Comparison of ENCODE assay signal across 1 cellular context in the genomic region with DNA sequence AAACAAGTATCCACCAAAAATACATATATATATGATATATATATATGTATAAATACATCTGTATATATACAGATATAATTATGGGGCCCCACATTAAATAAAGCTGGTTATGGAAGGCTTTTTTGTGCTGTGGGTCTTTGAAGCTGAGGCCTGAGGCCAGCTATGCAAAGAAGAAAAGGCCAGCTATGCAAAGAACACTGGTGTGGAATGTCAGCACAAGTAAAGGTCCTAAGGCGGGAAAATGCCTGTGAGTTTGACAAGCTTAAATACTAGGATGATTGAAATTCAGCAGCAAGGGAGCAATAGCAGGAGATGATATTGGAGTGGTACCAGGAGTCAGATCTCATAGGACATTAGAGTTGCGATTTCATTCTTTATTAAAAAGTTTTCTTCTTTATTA.
TF ChIP-seq lines count a peak whose summit lies in the region.

No MANE protein-coding gene starts in this region.

TF ChIP-seq in GM23338, 12 proteins besides CTCF, POLR2A, EP300 and RAD21 (continued from another document):
- TF ChIP-seq JUNB (IDR thresholded peaks at IDR 0.05; ENCODE audit: unreplicated experiment) (no peak), EZH2 (IDR thresholded peaks at IDR 0.05; ENCODE audit: low read depth, unreplicated experiment) (no peak)
